Comparison of ENCODE assay signal across 12 cellular contexts in genomic region chr6:42316981-42317380, GRCh38.
DNase-seq lines count a peak whose midpoint lies in the region; ATAC-seq, FAIRE-seq and TF ChIP-seq lines count a peak whose summit lies in the region.
"Had no signal": no experiment of that assay in that cellular context is flagged by ENCODE, and none has a peak within 500 bp of the region (broad histone marks: within the 10 kb centered on the region; RNA-seq: fewer than 3 reads in every experiment).

No MANE protein-coding gene starts in this region.

- H3K36me3 ChIP-seq in SK-N-SH (replicated peaks in 1 of 2; ENCODE audit: control insufficient read depth in 1 of 2, insufficient read depth in 2 of 2, low read length in 1 of 2) = peaks cover 0 to 12% of the 10 kb centered on the region in 2 experiments
- H3K36me3 ChIP-seq in keratinocyte (ENCODE audit: control insufficient read depth in 2 of 2, extremely low read depth in 1 of 2, insufficient read depth in 2 of 2, low read length in 2 of 2) = peaks cover 0 to 10% of the 10 kb centered on the region in 2 experiments
- no peaks in the 10 kb centered on the region for H3K36me3 ChIP-seq in upper lobe of right lung
- H3K36me3 ChIP-seq: uterus had no signal

- peak overlapping the region; percentile 41 for H3K27ac Mint-ChIP-seq in activated naive CD8-positive, alpha-beta T cell
- no peak overlapping the region for H3K27ac Mint-ChIP-seq in activated naive CD8-positive, alpha-beta T cell treated with anti-CD3 and anti-CD28 coated beads for 36 hours

- ATAC-seq in upper lobe of right lung (peak; percentile 41), GM19467 (IDR thresholded peaks at IDR 0.05; ENCODE audit: unreplicated experiment) (no peak)

- POLR2A ChIA-PET in SK-N-SH (lab: Yijun Ruan, JAX) = no interaction called here

- no peaks in the 10 kb centered on the region for H4K20me1 ChIP-seq in SK-N-SH (ENCODE audit: insufficient read depth)
- H4K20me1 ChIP-seq in keratinocyte (ENCODE audit: control insufficient read depth, extremely low read depth, insufficient read depth, low read length) = no peaks in the 10 kb centered on the region

- H3K4me1 Mint-ChIP-seq in activated naive CD8-positive, alpha-beta T cell (ENCODE audit: low read depth) = peaks cover 50% of the 10 kb centered on the region
- peaks cover 29% of the 10 kb centered on the region for H3K4me1 Mint-ChIP-seq in activated naive CD8-positive, alpha-beta T cell treated with anti-CD3 and anti-CD28 coated beads for 36 hours

- no peaks in the 10 kb centered on the region for H3K9me1 ChIP-seq in keratinocyte (ENCODE audit: control insufficient read depth, extremely low read depth, insufficient read depth, low read length)

- H3K27ac ChIP-seq in SK-N-SH (ENCODE audit: low read depth in 2 of 2, low read length in 1 of 2) = peak overlapping the region in 1 of 2 experiments; percentile 97; a peak in 2 of 4 replicates
- H3K27ac ChIP-seq in keratinocyte (ENCODE audit: control insufficient read depth, insufficient read depth, low read length) = peak overlapping the region; percentile 45
- H3K27ac ChIP-seq in upper lobe of right lung = peak overlapping the region; percentile 30
- H3K27ac ChIP-seq: C4-2B had no signal

- no peak overlapping the region for H3K4me3 ChIP-seq in SK-N-SH (ENCODE audit: low read depth in 2 of 2, low read length in 1 of 2)
- no peak overlapping the region for H3K4me3 ChIP-seq in keratinocyte (ENCODE audit: control insufficient read depth in 2 of 3, extremely low read depth in 1 of 3, insufficient read depth in 2 of 3, low read depth in 1 of 3, low read length in 3 of 3)
- H3K4me3 ChIP-seq in upper lobe of right lung = no peak overlapping the region
- H3K4me3 ChIP-seq: uterus had no signal

- H3K27me3 Mint-ChIP-seq in activated naive CD8-positive, alpha-beta T cell = no peaks in the 10 kb centered on the region
- no peaks in the 10 kb centered on the region for H3K27me3 Mint-ChIP-seq in activated naive CD8-positive, alpha-beta T cell treated with anti-CD3 and anti-CD28 coated beads for 36 hours

- no peak for FAIRE-seq in keratinocyte (lab: Jason Lieb, UNC)
- no peak for FAIRE-seq in D721Med (lab: Jason Lieb, UNC)
- FAIRE-seq: endometrium had no signal

- H3K9me3 ChIP-seq in SK-N-SH = peaks cover 6% of the 10 kb centered on the region
- H3K9me3 ChIP-seq in keratinocyte (ENCODE audit: control insufficient read depth, low read depth, low read length) = no peaks in the 10 kb centered on the region
- H3K9me3 ChIP-seq in upper lobe of right lung = no peaks in the 10 kb centered on the region
- H3K9me3 ChIP-seq: uterus had no signal

- no peak for TF ChIP-seq RAD21 in SK-N-SH (IDR thresholded peaks at IDR 0.05; ENCODE audit: low read length)

- TF ChIP-seq CTCF in SK-N-SH (IDR thresholded peaks at IDR 0.05) (no peak), keratinocyte (optimal IDR thresholded peaks at IDR 0.05 in 1 of 3, IDR thresholded peaks at IDR 0.05 in 1 of 3, conservative IDR thresholded peaks at IDR 0.05 in 1 of 3; ENCODE audit: extremely low read depth in 1 of 3, insufficient read depth in 2 of 3, low read length in 3 of 3) (no peak), upper lobe of right lung (IDR thresholded peaks at IDR 0.05) (no peak), D721Med (IDR thresholded peaks at IDR 0.05; ENCODE audit: insufficient read depth, missing control alignments) (no peak)

- H2AFZ ChIP-seq in SK-N-SH (ENCODE audit: low read depth) (no peak overlapping the region), keratinocyte (ENCODE audit: control insufficient read depth, low read length) (no peak overlapping the region)

- peaks cover 17% of the 10 kb centered on the region for H3F3A ChIP-seq in SK-N-SH (replicated peaks; ENCODE audit: insufficient read depth)

- H3K79me2 ChIP-seq in SK-N-SH (ENCODE audit: insufficient read depth) (peaks cover 9% of the 10 kb centered on the region), keratinocyte (ENCODE audit: control insufficient read depth, insufficient read depth, low read length) (peaks cover 4% of the 10 kb centered on the region)

- no peak overlapping the region for H3K4me3 Mint-ChIP-seq in activated naive CD8-positive, alpha-beta T cell
- H3K4me3 Mint-ChIP-seq in activated naive CD8-positive, alpha-beta T cell treated with anti-CD3 and anti-CD28 coated beads for 36 hours = no peak overlapping the region

- H3K9ac ChIP-seq in SK-N-SH (no peak overlapping the region), keratinocyte (ENCODE audit: control insufficient read depth, extremely low read depth, insufficient read depth, low read length) (no peak overlapping the region)

- no peak for DNase-seq in activated naive CD8-positive, alpha-beta T cell treated with anti-CD3 and anti-CD28 coated beads for 36 hours
- DNase-seq in SK-N-SH (no peak), keratinocyte (ENCODE audit: low read depth, low spot score) (no peak), upper lobe of right lung (no peak), pons (ENCODE audit: low spot score) (no peak), D721Med (ENCODE audit: insufficient read length, low spot score) (no peak)
- DNase-seq: NCI-H1048, uterus had no signal

- H3K4me1 ChIP-seq in SK-N-SH (ENCODE audit: control insufficient read depth in 1 of 2, insufficient read depth in 2 of 2, low read depth in 1 of 2, low read length in 1 of 2) (peaks cover 0 to 26% of the 10 kb centered on the region in 2 experiments; a peak in 3 of 4 replicates), keratinocyte (ENCODE audit: control insufficient read depth, extremely low read depth, insufficient read depth, low read length) (peaks cover 45% of the 10 kb centered on the region), upper lobe of right lung (peaks cover 10% of the 10 kb centered on the region)

- H3K4me2 ChIP-seq in SK-N-SH (peak overlapping the region; percentile 65; the same call in 1 of the 2 replicates), keratinocyte (ENCODE audit: control insufficient read depth, extremely low read depth, insufficient read depth, low read depth, low read length) (no peak overlapping the region)

- intact Hi-C loops in upper lobe of right lung (cut with DNase I) = no loop called here

- no peaks in the 10 kb centered on the region for H3K9me3 Mint-ChIP-seq in activated naive CD8-positive, alpha-beta T cell (ENCODE audit: low read depth)
- peaks cover 4% of the 10 kb centered on the region for H3K9me3 Mint-ChIP-seq in activated naive CD8-positive, alpha-beta T cell treated with anti-CD3 and anti-CD28 coated beads for 36 hours

- CTCF ChIA-PET in SK-N-SH (lab: Yijun Ruan, JAX) = no interaction called here

- no peaks in the 10 kb centered on the region for H3K9me2 ChIP-seq in SK-N-SH

- WGBS in SK-N-SH (ENCODE audit: low lambda C conversion rate) = 81% methylated on average over 2 of the region's 2 CpGs

- no peaks in the 10 kb centered on the region for H3K27me3 ChIP-seq in SK-N-SH (ENCODE audit: insufficient read depth)
- no peaks in the 10 kb centered on the region for H3K27me3 ChIP-seq in keratinocyte (ENCODE audit: control insufficient read depth, extremely low read depth, insufficient read depth, low read length)
- H3K27me3 ChIP-seq in upper lobe of right lung = no peaks in the 10 kb centered on the region
- H3K27me3 ChIP-seq: uterus had no signal

- peaks cover 2% of the 10 kb centered on the region for H3K36me3 Mint-ChIP-seq in activated naive CD8-positive, alpha-beta T cell
- H3K36me3 Mint-ChIP-seq in activated naive CD8-positive, alpha-beta T cell treated with anti-CD3 and anti-CD28 coated beads for 36 hours = no peaks in the 10 kb centered on the region

- dilution Hi-C loops in keratinocyte (cut with MboI; ENCODE audit: extremely low pct_ligation_motif_present, low sequenced_read_pairs) = no loop called here

- TF ChIP-seq EP300 in SK-N-SH (IDR thresholded peaks at IDR 0.05; ENCODE audit: borderline replicate concordance in 1 of 2, low read depth in 1 of 2, low read length in 1 of 2) = no peak

TF ChIP-seq in SK-N-SH, 30 proteins besides CTCF, POLR2A, EP300 and RAD21:
- TF ChIP-seq GABPA (IDR thresholded peaks at IDR 0.05; ENCODE audit: low read depth) (no peak), SIN3A (IDR thresholded peaks at IDR 0.05; ENCODE audit: borderline replicate concordance, low read depth, low read length) (no peak), IRF3 (IDR thresholded peaks at IDR 0.05; ENCODE audit: low read depth, low read length) (no peak), FOXJ3 (CRISPR knock-in tag; IDR thresholded peaks at IDR 0.05) (no peak), MAX (IDR thresholded peaks at IDR 0.05; ENCODE audit: low read depth) (no peak), TCF12 (IDR thresholded peaks at IDR 0.05) (no peak), JUND (IDR thresholded peaks at IDR 0.05) (no peak), CHD2 (IDR thresholded peaks at IDR 0.05; ENCODE audit: low read length, partially characterized antibody) (no peak)
TF ChIP-seq in SK-N-SH: peak in this region for 0.
